1 cellular context compared by ENCODE assay signal in the genomic region with DNA sequence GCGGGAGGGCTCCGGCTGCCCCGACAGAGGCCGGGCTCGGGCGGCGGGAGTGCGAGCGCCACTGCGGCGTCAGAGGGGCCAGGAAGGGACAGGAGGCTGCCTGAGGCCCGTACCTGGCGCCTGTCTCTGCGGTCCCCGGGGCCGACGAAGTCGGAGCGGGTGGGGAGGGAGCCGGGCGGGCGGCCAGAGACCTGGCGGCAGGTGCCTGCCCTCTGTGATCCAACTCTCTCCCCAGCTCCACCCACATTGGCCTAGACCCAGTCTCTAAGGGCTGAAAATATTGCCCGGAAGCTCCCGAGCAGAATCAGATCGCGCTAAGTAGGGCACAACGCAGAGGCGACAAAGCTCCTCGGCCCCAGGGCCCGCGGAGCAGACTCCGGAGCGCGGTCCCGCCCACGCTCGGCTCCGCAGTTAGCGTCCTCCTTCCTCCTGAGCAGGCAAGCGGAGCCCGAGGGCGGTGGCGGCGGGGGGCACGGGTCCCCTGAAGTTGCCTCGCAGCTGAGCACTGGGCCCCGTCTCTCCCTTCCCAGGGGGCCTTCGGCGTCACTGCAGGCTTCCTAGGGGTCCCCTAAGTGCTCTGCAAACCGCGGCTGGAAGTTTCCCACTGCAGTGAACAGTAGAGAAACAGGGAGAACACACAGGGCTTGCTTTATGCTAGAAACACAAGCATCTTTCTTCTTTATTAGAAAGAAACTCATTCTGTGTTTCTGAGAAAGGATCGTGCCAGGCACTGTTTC.
TF ChIP-seq lines count a peak whose summit lies in the region.

A gene (plus strand): TSS at position 307 of the 737 bp plus-strand sequence. CDS start 906 bp downstream, outside the sequence.

TF ChIP-seq in K562, 482 proteins besides CTCF, POLR2A, EP300 and RAD21 (continued from another document and continues in another):
- TF ChIP-seq RBM39 (optimal IDR thresholded peaks at IDR 0.05; ENCODE audit: low read depth, low read length) (peak; percentile 25), CBFB (CRISPR knock-in tag; IDR thresholded peaks at IDR 0.05) (no peak), RHOXF2B (CRISPR knock-in tag; conservative IDR thresholded peaks at IDR 0.05) (no peak), TAL1 (IDR thresholded peaks at IDR 0.05) (no peak), SAP30 (IDR thresholded peaks at IDR 0.05; ENCODE audit: borderline replicate concordance, insufficient read depth, low read depth, low read length, poor library complexity, severe bottlenecking) (no peak), DMBX1 (CRISPR knock-in tag; IDR thresholded peaks at IDR 0.05; ENCODE audit: borderline replicate concordance) (no peak), XRCC3 (IDR thresholded peaks at IDR 0.05) (no peak), SMAD4 (CRISPR knock-in tag; conservative IDR thresholded peaks at IDR 0.05) (peak; percentile 20; the same call in 1 of the 2 replicates), KLF1 (tag; IDR thresholded peaks at IDR 0.05) (no peak), ARID2 (IDR thresholded peaks at IDR 0.05) (no peak), TOE1 (IDR thresholded peaks at IDR 0.05; ENCODE audit: borderline replicate concordance) (no peak; the same call in 1 of the 2 replicates), TOE1 (CRISPR knock-in tag; IDR thresholded peaks at IDR 0.05; ENCODE audit: borderline replicate concordance, low read depth) (no peak), RBM14 (IDR thresholded peaks at IDR 0.05; ENCODE audit: borderline replicate concordance, insufficient read depth, low read depth, low read length) (no peak), ELF1 (tag; IDR thresholded peaks at IDR 0.05) (peak; percentile 42; the same call in 1 of the 2 replicates), NR2C2 (CRISPR knock-in tag; IDR thresholded peaks at IDR 0.05) (no peak; the same call in 1 of the 2 replicates), NR2C2 (tag; IDR thresholded peaks at IDR 0.05) (no peak), PHF21A (IDR thresholded peaks at IDR 0.05; ENCODE audit: borderline replicate concordance, low read depth) (no peak), ZNF263 (CRISPR knock-in tag; IDR thresholded peaks at IDR 0.05; ENCODE audit: borderline replicate concordance) (no peak), ADNP (tag; IDR thresholded peaks at IDR 0.05) (no peak), SMC3 (conservative IDR thresholded peaks at IDR 0.05; ENCODE audit: insufficient read depth, low read depth, low read length) (no peak)
- TF ChIP-seq, protein P1, sequence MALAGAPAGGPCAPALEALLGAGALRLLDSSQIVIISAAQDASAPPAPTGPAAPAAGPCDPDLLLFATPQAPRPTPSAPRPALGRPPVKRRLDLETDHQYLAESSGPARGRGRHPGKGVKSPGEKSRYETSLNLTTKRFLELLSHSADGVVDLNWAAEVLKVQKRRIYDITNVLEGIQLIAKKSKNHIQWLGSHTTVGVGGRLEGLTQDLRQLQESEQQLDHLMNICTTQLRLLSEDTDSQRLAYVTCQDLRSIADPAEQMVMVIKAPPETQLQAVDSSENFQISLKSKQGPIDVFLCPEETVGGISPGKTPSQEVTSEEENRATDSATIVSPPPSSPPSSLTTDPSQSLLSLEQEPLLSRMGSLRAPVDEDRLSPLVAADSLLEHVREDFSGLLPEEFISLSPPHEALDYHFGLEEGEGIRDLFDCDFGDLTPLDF (CRISPR knock-in tag; IDR thresholded peaks at IDR 0.05) = no peak
- TF ChIP-seq, protein P2, sequence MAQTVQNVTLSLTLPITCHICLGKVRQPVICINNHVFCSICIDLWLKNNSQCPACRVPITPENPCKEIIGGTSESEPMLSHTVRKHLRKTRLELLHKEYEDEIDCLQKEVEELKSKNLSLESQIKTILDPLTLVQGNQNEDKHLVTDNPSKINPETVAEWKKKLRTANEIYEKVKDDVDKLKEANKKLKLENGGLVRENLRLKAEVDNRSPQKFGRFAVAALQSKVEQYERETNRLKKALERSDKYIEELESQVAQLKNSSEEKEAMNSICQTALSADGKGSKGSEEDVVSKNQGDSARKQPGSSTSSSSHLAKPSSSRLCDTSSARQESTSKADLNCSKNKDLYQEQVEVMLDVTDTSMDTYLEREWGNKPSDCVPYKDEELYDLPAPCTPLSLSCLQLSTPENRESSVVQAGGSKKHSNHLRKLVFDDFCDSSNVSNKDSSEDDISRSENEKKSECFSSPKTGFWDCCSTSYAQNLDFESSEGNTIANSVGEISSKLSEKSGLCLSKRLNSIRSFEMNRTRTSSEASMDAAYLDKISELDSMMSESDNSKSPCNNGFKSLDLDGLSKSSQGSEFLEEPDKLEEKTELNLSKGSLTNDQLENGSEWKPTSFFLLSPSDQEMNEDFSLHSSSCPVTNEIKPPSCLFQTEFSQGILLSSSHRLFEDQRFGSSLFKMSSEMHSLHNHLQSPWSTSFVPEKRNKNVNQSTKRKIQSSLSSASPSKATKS (CRISPR knock-in tag; IDR thresholded peaks at IDR 0.05) = no peak
- TF ChIP-seq, protein P3, sequence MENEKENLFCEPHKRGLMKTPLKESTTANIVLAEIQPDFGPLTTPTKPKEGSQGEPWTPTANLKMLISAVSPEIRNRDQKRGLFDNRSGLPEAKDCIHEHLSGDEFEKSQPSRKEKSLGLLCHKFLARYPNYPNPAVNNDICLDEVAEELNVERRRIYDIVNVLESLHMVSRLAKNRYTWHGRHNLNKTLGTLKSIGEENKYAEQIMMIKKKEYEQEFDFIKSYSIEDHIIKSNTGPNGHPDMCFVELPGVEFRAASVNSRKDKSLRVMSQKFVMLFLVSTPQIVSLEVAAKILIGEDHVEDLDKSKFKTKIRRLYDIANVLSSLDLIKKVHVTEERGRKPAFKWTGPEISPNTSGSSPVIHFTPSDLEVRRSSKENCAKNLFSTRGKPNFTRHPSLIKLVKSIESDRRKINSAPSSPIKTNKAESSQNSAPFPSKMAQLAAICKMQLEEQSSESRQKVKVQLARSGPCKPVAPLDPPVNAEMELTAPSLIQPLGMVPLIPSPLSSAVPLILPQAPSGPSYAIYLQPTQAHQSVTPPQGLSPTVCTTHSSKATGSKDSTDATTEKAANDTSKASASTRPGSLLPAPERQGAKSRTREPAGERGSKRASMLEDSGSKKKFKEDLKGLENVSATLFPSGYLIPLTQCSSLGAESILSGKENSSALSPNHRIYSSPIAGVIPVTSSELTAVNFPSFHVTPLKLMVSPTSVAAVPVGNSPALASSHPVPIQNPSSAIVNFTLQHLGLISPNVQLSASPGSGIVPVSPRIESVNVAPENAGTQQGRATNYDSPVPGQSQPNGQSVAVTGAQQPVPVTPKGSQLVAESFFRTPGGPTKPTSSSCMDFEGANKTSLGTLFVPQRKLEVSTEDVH (IDR thresholded peaks at IDR 0.05; ENCODE audit: low read depth, partially characterized antibody) = no peak
- TF ChIP-seq, protein P4, sequence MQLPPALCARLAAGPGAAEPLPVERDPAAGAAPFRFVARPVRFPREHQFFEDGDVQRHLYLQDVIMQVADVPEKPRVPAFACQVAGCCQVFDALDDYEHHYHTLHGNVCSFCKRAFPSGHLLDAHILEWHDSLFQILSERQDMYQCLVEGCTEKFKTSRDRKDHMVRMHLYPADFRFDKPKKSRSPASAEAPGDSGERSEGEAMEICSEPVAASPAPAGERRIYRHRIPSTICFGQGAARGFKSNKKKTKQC (CRISPR knock-in tag; IDR thresholded peaks at IDR 0.05) = no peak
- TF ChIP-seq, protein P5, sequence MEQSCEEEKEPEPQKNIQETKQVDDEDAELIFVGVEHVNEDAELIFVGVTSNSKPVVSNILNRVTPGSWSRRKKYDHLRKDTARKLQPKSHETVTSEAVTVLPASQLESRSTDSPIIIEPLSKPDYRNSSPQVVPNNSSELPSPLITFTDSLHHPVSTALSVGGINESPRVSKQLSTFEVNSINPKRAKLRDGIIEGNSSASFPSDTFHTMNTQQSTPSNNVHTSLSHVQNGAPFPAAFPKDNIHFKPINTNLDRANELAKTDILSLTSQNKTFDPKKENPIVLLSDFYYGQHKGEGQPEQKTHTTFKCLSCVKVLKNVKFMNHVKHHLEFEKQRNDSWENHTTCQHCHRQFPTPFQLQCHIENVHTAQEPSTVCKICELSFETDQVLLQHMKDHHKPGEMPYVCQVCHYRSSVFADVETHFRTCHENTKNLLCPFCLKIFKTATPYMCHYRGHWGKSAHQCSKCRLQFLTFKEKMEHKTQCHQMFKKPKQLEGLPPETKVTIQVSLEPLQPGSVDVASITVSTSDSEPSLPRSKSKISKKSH (CRISPR knock-in tag; IDR thresholded peaks at IDR 0.05) = no peak
- TF ChIP-seq, protein P6, sequence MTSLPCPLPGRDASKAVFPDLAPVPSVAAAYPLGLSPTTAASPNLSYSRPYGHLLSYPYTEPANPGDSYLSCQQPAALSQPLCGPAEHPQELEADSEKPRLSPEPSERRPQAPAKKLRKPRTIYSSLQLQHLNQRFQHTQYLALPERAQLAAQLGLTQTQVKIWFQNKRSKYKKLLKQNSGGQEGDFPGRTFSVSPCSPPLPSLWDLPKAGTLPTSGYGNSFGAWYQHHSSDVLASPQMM (CRISPR knock-in tag; IDR thresholded peaks at IDR 0.05) = no peak
- TF ChIP-seq, protein P7, sequence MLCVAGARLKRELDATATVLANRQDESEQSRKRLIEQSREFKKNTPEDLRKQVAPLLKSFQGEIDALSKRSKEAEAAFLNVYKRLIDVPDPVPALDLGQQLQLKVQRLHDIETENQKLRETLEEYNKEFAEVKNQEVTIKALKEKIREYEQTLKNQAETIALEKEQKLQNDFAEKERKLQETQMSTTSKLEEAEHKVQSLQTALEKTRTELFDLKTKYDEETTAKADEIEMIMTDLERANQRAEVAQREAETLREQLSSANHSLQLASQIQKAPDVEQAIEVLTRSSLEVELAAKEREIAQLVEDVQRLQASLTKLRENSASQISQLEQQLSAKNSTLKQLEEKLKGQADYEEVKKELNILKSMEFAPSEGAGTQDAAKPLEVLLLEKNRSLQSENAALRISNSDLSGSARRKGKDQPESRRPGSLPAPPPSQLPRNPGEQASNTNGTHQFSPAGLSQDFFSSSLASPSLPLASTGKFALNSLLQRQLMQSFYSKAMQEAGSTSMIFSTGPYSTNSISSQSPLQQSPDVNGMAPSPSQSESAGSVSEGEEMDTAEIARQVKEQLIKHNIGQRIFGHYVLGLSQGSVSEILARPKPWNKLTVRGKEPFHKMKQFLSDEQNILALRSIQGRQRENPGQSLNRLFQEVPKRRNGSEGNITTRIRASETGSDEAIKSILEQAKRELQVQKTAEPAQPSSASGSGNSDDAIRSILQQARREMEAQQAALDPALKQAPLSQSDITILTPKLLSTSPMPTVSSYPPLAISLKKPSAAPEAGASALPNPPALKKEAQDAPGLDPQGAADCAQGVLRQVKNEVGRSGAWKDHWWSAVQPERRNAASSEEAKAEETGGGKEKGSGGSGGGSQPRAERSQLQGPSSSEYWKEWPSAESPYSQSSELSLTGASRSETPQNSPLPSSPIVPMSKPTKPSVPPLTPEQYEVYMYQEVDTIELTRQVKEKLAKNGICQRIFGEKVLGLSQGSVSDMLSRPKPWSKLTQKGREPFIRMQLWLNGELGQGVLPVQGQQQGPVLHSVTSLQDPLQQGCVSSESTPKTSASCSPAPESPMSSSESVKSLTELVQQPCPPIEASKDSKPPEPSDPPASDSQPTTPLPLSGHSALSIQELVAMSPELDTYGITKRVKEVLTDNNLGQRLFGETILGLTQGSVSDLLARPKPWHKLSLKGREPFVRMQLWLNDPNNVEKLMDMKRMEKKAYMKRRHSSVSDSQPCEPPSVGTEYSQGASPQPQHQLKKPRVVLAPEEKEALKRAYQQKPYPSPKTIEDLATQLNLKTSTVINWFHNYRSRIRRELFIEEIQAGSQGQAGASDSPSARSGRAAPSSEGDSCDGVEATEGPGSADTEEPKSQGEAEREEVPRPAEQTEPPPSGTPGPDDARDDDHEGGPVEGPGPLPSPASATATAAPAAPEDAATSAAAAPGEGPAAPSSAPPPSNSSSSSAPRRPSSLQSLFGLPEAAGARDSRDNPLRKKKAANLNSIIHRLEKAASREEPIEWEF (CRISPR knock-in tag; IDR thresholded peaks at IDR 0.05) = no peak
- TF ChIP-seq, protein P8, sequence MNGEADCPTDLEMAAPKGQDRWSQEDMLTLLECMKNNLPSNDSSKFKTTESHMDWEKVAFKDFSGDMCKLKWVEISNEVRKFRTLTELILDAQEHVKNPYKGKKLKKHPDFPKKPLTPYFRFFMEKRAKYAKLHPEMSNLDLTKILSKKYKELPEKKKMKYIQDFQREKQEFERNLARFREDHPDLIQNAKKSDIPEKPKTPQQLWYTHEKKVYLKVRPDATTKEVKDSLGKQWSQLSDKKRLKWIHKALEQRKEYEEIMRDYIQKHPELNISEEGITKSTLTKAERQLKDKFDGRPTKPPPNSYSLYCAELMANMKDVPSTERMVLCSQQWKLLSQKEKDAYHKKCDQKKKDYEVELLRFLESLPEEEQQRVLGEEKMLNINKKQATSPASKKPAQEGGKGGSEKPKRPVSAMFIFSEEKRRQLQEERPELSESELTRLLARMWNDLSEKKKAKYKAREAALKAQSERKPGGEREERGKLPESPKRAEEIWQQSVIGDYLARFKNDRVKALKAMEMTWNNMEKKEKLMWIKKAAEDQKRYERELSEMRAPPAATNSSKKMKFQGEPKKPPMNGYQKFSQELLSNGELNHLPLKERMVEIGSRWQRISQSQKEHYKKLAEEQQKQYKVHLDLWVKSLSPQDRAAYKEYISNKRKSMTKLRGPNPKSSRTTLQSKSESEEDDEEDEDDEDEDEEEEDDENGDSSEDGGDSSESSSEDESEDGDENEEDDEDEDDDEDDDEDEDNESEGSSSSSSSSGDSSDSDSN (IDR thresholded peaks at IDR 0.05; ENCODE audit: borderline replicate concordance in 1 of 2, low read depth in 2 of 2, low read length in 2 of 2) = peak; percentile 88 to 92; a peak in 3 of 4 replicates
- TF ChIP-seq, protein P9, sequence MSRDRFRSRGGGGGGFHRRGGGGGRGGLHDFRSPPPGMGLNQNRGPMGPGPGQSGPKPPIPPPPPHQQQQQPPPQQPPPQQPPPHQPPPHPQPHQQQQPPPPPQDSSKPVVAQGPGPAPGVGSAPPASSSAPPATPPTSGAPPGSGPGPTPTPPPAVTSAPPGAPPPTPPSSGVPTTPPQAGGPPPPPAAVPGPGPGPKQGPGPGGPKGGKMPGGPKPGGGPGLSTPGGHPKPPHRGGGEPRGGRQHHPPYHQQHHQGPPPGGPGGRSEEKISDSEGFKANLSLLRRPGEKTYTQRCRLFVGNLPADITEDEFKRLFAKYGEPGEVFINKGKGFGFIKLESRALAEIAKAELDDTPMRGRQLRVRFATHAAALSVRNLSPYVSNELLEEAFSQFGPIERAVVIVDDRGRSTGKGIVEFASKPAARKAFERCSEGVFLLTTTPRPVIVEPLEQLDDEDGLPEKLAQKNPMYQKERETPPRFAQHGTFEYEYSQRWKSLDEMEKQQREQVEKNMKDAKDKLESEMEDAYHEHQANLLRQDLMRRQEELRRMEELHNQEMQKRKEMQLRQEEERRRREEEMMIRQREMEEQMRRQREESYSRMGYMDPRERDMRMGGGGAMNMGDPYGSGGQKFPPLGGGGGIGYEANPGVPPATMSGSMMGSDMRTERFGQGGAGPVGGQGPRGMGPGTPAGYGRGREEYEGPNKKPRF (IDR thresholded peaks at IDR 0.05; ENCODE audit: low read depth, low read length) = no peak
- TF ChIP-seq, protein P10, sequence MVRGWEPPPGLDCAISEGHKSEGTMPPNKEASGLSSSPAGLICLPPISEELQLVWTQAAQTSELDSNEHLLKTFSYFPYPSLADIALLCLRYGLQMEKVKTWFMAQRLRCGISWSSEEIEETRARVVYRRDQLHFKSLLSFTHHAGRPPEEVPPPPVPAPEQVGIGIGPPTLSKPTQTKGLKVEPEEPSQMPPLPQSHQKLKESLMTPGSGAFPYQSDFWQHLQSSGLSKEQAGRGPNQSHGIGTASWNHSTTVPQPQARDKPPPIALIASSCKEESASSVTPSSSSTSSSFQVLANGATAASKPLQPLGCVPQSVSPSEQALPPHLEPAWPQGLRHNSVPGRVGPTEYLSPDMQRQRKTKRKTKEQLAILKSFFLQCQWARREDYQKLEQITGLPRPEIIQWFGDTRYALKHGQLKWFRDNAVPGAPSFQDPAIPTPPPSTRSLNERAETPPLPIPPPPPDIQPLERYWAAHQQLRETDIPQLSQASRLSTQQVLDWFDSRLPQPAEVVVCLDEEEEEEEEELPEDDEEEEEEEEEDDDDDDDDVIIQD (CRISPR knock-in tag; IDR thresholded peaks at IDR 0.05) = no peak
